Comparison of ENCODE assay signal across 10 cellular contexts in genomic region chr7:27169658-27170493, GRCh38. TPM values are rescaled to one million over a fixed set of nuclear protein-coding genes. Genes with fewer than 3 reads are reported as not detected.
DNase-seq lines count a peak whose midpoint lies in the region; TF ChIP-seq lines count a peak whose summit lies in the region.
"Had no signal": no experiment of that assay in that cellular context is flagged by ENCODE, and none has a peak within 500 bp of the region (broad histone marks: within the 10 kb centered on the region; RNA-seq: fewer than 3 reads in every experiment).

No MANE protein-coding gene starts in this region.

- H3K4me3 Mint-ChIP-seq in chondrocyte (ENCODE audit: unreplicated experiment) = no peak overlapping the region

- no peaks in the 10 kb centered on the region for H3K4me1 ChIP-seq in neuronal stem cell (ENCODE audit: control insufficient read depth in 2 of 2, insufficient read depth in 1 of 2, low read depth in 1 of 2, low read length in 2 of 2)

- peaks cover 6% of the 10 kb centered on the region for H3K36me3 Mint-ChIP-seq in chondrocyte (ENCODE audit: low read depth)

- no peak overlapping the region for H2BK5ac ChIP-seq in neuronal stem cell (ENCODE audit: low read length)

- no peaks in the 10 kb centered on the region for H3K9me3 Mint-ChIP-seq in chondrocyte (ENCODE audit: low read depth)

- H2BK15ac ChIP-seq in neuronal stem cell (ENCODE audit: low read length) = no peak overlapping the region

- no peaks in the 10 kb centered on the region for H3K79me1 ChIP-seq in neuronal stem cell (ENCODE audit: low read depth, low read length)

- H3K18ac ChIP-seq in neuronal stem cell (ENCODE audit: low read length) = no peak overlapping the region

- no peak overlapping the region for H3K27ac Mint-ChIP-seq in chondrocyte (ENCODE audit: unreplicated experiment)

- H3K23ac ChIP-seq in neuronal stem cell (ENCODE audit: low read depth, low read length, poor library complexity) = no peak overlapping the region

- DNase-seq in DMS 273 treated with DMSO at 0.1 percent for 48 hours (lab: John Stamatoyannopoulos, UW) = peak; percentile 72
- peak; percentile 72 for DNase-seq in chondrocyte (ENCODE audit: low spot score)
- no peak for DNase-seq in neuronal stem cell (ENCODE audit: low spot score)
- no peak for DNase-seq in activated CD4-positive, alpha-beta T cell treated with anti-CD3 and anti-CD28 coated beads, Interleukin-2, amount 50 U/mL, for 4 hours
- DNase-seq in stimulated activated naive CD4-positive, alpha-beta T cell (lab: John Stamatoyannopoulos, UW) = no peak
- no peak for DNase-seq in occipital lobe (lab: John Stamatoyannopoulos, UW)
- DNase-seq in HPDE6-E6E7 (ENCODE audit: extremely low spot score) = no peak
- DNase-seq: stimulated activated CD4-positive, alpha-beta T cell treated with anti-CD3 and anti-CD28 coated beads, Interleukin-15, amount 100 ng/mL, for 24 hours; SW 1271 had no signal

- peak overlapping the region; percentile 76 for H2AFZ ChIP-seq in neuronal stem cell (ENCODE audit: low read length)

- H3K14ac ChIP-seq in neuronal stem cell (ENCODE audit: low read length) = peak overlapping the region; percentile 82

- no CpG with 5 or more reads among the region's 49 CpGs for WGBS in neuronal stem cell (ENCODE audit: extremely low coverage in 2 of 2, insufficient read length in 2 of 2, insufficient replicate concordance in 1 of 2), 2 donors

- TF ChIP-seq CTCF in chondrocyte (IDR thresholded peaks at IDR 0.05) = no peak

- no peak overlapping the region for H3K27ac ChIP-seq in neuronal stem cell (replicated peaks; ENCODE audit: low read length)

- TF ChIP-seq EP300 in Ishikawa (IDR thresholded peaks at IDR 0.05; ENCODE audit: borderline replicate concordance) = no peak

- peak overlapping the region; percentile 11 for H3K4me2 ChIP-seq in neuronal stem cell (ENCODE audit: insufficient read depth, low read length, poor library complexity, severe bottlenecking)

- no peak overlapping the region for H3K9ac ChIP-seq in neuronal stem cell (ENCODE audit: low read depth, low read length, poor library complexity)

- peaks cover 0 to 24% of the 10 kb centered on the region in 2 donors for H3K9me3 ChIP-seq in neuronal stem cell (replicated peaks in 1 of 2; ENCODE audit: control insufficient read depth in 2 of 2, insufficient read depth in 1 of 2, low read depth in 1 of 2, low read length in 2 of 2)

- no peak overlapping the region for H2BK12ac ChIP-seq in neuronal stem cell (ENCODE audit: low read length)

- H3K36me3 ChIP-seq in neuronal stem cell (replicated peaks in 1 of 2; ENCODE audit: control insufficient read depth in 2 of 2, insufficient read depth in 2 of 2, low read length in 2 of 2) = no peaks in the 10 kb centered on the region

- no peak overlapping the region for H3K4me3 ChIP-seq in neuronal stem cell (ENCODE audit: low read length in 2 of 2)

- H4K91ac ChIP-seq in neuronal stem cell (ENCODE audit: low read depth, low read length, poor library complexity) = no peak overlapping the region

- no peak overlapping the region for H2BK120ac ChIP-seq in neuronal stem cell (ENCODE audit: low read depth, low read length)

- no peak overlapping the region for H2AK5ac ChIP-seq in neuronal stem cell (ENCODE audit: low read depth, low read length)

- H3K4ac ChIP-seq in neuronal stem cell (ENCODE audit: low read length) = no peak overlapping the region

- no peak overlapping the region for H4K8ac ChIP-seq in neuronal stem cell (ENCODE audit: low read depth, low read length)

- peaks cover 14% of the 10 kb centered on the region for H3K4me1 Mint-ChIP-seq in chondrocyte (ENCODE audit: low read depth)

- H3K27me3 ChIP-seq in neuronal stem cell (ENCODE audit: control insufficient read depth in 3 of 3, insufficient read depth in 3 of 3, low read depth in 1 of 3, low read length in 3 of 3) = peaks cover 87 to 99% (median 94%) of the 10 kb centered on the region in 3 experiments

- no peak for TF ChIP-seq RAD21 in Ishikawa (IDR thresholded peaks at IDR 0.05; ENCODE audit: low read depth)

- peaks cover 65% of the 10 kb centered on the region for H3K27me3 Mint-ChIP-seq in chondrocyte (ENCODE audit: low read depth)

TF ChIP-seq in Ishikawa, 13 proteins besides CTCF, POLR2A, EP300 and RAD21:
- no peak for TF ChIP-seq TEAD4 (IDR thresholded peaks at IDR 0.05)
- TF ChIP-seq ZBTB7A (IDR thresholded peaks at IDR 0.05; ENCODE audit: low read depth) = peak; percentile 59; the same call in 1 of the 2 replicates
TF ChIP-seq in Ishikawa: peak in this region for 1.

RNA-seq across cellular contexts. Expression of gene HOXA10, which starts 4.2 kb away (rescaled TPM):
- total RNA-seq in chondrocyte (0.12 to 0.21 TPM in 2 of 3 replicates, not detected in the other), occipital lobe (not detected)
- polyA plus RNA-seq in neuronal stem cell (2013, experiment 1 of 2) = not detected
- not detected for polyA plus RNA-seq in neuronal stem cell (2013, experiment 2 of 2)

RNA-seq across cellular contexts. Expression of gene HOXA9, which starts 4.5 kb away (rescaled TPM):
- not detected in 3 replicates for total RNA-seq in chondrocyte
- polyA plus RNA-seq in neuronal stem cell (2013, experiment 1 of 2) = not detected
- polyA plus RNA-seq in neuronal stem cell (2013, experiment 2 of 2) = not detected
- total RNA-seq in occipital lobe = not detected

RNA-seq across cellular contexts. Expression of gene HOXA7, which starts 13.4 kb away (rescaled TPM):
- total RNA-seq in chondrocyte = not detected in 3 replicates
- polyA plus RNA-seq in neuronal stem cell (2013, experiment 1 of 2) = not detected
- not detected for polyA plus RNA-seq in neuronal stem cell (2013, experiment 2 of 2)
- not detected for total RNA-seq in occipital lobe

RNA-seq across cellular contexts. Expression of gene HOXA11, which starts 15.2 kb away (rescaled TPM):
- total RNA-seq in chondrocyte (not detected in 3 replicates), occipital lobe (not detected)
- not detected for polyA plus RNA-seq in neuronal stem cell (2013, experiment 1 of 2)
- not detected for polyA plus RNA-seq in neuronal stem cell (2013, experiment 2 of 2)

RNA-seq across cellular contexts. Expression of gene HOXA3, which starts 17.5 kb away (rescaled TPM):
- 9.3 to 12.1 TPM in 2 of 3 replicates, not detected in the other for total RNA-seq in chondrocyte
- not detected for polyA plus RNA-seq in neuronal stem cell (2013, experiment 1 of 2)
- not detected for polyA plus RNA-seq in neuronal stem cell (2013, experiment 2 of 2)
- total RNA-seq in occipital lobe = not detected

Comparison
In these comparisons a context has a peak if more than half of its experiments do, and no peak if none do; other contexts are left out.
1. DNase-seq: peak in DMS 273 treated with DMSO at 0.1 percent for 48 hours (single experiment) and chondrocyte (single experiment); none in neuronal stem cell (single experiment), activated CD4-positive, alpha-beta T cell treated with anti-CD3 and anti-CD28 coated beads, Interleukin-2, amount 50 U/mL, for 4 hours (0 of 2), stimulated activated naive CD4-positive, alpha-beta T cell (0 of 6), occipital lobe (single experiment) and HPDE6-E6E7 (single experiment).